Comparison of ENCODE assay signal across 8 cellular contexts in genomic region chr4:173334085-173334890, GRCh38. TPM values are rescaled to one million over a fixed set of nuclear protein-coding genes. Genes with fewer than 3 reads are reported as not detected.
DNase-seq lines count a peak whose midpoint lies in the region; ATAC-seq, FAIRE-seq and TF ChIP-seq lines count a peak whose summit lies in the region.

TSS of gene HMGB2 (minus strand) at chr4:173334358. CDS start at chr4:173333649, 709 bp downstream.

- H3K4me3 Mint-ChIP-seq in astrocyte (ENCODE audit: unreplicated experiment) = peak within 1 kb of the TSS; percentile 94

- H2AFZ ChIP-seq in astrocyte (ENCODE audit: low read depth, low read length) = peak within 1 kb of the TSS; percentile 86

- peak within 1 kb of the TSS; percentile 98 for H3K9ac ChIP-seq in astrocyte (ENCODE audit: low read length)

- peak; percentile 99 for DNase-seq in NCI-H2029 (lab: John Stamatoyannopoulos, UW)
- DNase-seq in T-helper 22 cell (ENCODE audit: low read depth) = peak; percentile 99
- DNase-seq in astrocyte (ENCODE audit: low read depth) = peak; percentile 99
- DNase-seq in right cardiac atrium = peak; percentile 100
- peak; percentile 100 for DNase-seq in pulmonary artery endothelial cell (ENCODE audit: low read depth, low spot score)
- peak; percentile 100 for DNase-seq in uterus

- no peaks in the 10 kb centered on the region for H3K27me3 Mint-ChIP-seq in astrocyte (ENCODE audit: low read depth, unreplicated experiment)

- ATAC-seq in GM18505 (IDR thresholded peaks at IDR 0.05; ENCODE audit: unreplicated experiment) = peak; percentile 91
- peak; percentile 92 for ATAC-seq in HG02973 (IDR thresholded peaks at IDR 0.05; ENCODE audit: unreplicated experiment)
- peak; percentile 99 for ATAC-seq in right cardiac atrium

- no peaks in the 10 kb centered on the region for H3K9me3 Mint-ChIP-seq in astrocyte (ENCODE audit: unreplicated experiment)

- H4K20me1 ChIP-seq in astrocyte (ENCODE audit: insufficient read depth, low read length) = peaks cover 14% of the 10 kb centered on the region

- H3K36me3 ChIP-seq in astrocyte (ENCODE audit: insufficient read depth, low read length) (peaks cover 3% of the 10 kb centered on the region), uterus (no peaks in the 10 kb centered on the region)

- no peaks in the 10 kb centered on the region for H3K36me3 Mint-ChIP-seq in astrocyte (ENCODE audit: low read depth, unreplicated experiment)

- WGBS in right cardiac atrium = under 1% methylated on average over 61 of the region's 61 CpGs

- H3K4me1 ChIP-seq in astrocyte (ENCODE audit: insufficient read depth, low read length) = peaks cover 9% of the 10 kb centered on the region
- no peaks in the 10 kb centered on the region for H3K4me1 ChIP-seq in right cardiac atrium (ENCODE audit: control insufficient read depth, insufficient read depth, low read length)
- peaks cover 5 to 14% of the 10 kb centered on the region in 2 donors for H3K4me1 ChIP-seq in uterus

- TF ChIP-seq POLR2A in GM18505 (IDR thresholded peaks at IDR 0.05; ENCODE audit: borderline replicate concordance, extremely low read depth, insufficient read depth, insufficient read length) (peak; percentile 99), uterus (IDR thresholded peaks at IDR 0.05) (peak; percentile 95 to 98)

- H3K79me2 ChIP-seq in astrocyte (ENCODE audit: insufficient read depth, low read length) = peaks cover 41% of the 10 kb centered on the region

- H3K27ac ChIP-seq in astrocyte (ENCODE audit: low read depth, low read length) (peak within 1 kb of the TSS; percentile 98), right cardiac atrium (ENCODE audit: low read length) (peak within 1 kb of the TSS; percentile 100), uterus (peak within 1 kb of the TSS; percentile 99 to 100)

- H3K9me3 ChIP-seq in astrocyte (ENCODE audit: insufficient read depth, low read depth, low read length) (no peaks in the 10 kb centered on the region), right cardiac atrium (ENCODE audit: control insufficient read depth, low read length) (no peaks in the 10 kb centered on the region), uterus (no peaks in the 10 kb centered on the region)

- H3K27me3 ChIP-seq in astrocyte (ENCODE audit: insufficient read depth, low read length) (no peaks in the 10 kb centered on the region), right cardiac atrium (ENCODE audit: control insufficient read depth, insufficient read depth) (no peaks in the 10 kb centered on the region), uterus (no peaks in the 10 kb centered on the region)

- H3K4me1 Mint-ChIP-seq in astrocyte (ENCODE audit: low read depth, unreplicated experiment) = peaks cover 4% of the 10 kb centered on the region

- intact Hi-C loops in right cardiac atrium (cut with DNase I) = loop anchor here in 3 of 4 donors (5.0 kb wide), 1 partner anchor 38 kb away; the partner anchor contains the start of gene SAP30 (in 3 of the 3)
- intact Hi-C loops in uterus (cut with DNase I; ENCODE audit: low total_unique reads) = loop anchor here (5.0 kb wide), 1 partner anchor 33 kb away; no protein-coding TSS in a partner anchor

- peak within 1 kb of the TSS; percentile 92 for H3K4me2 ChIP-seq in astrocyte (ENCODE audit: low read length)

- TF ChIP-seq CTCF in astrocyte (IDR thresholded peaks at IDR 0.05; ENCODE audit: insufficient read depth, low read depth, low read length) = no peak
- TF ChIP-seq CTCF in uterus (IDR thresholded peaks at IDR 0.05) = no peak

- H3K4me3 ChIP-seq in astrocyte (ENCODE audit: insufficient read depth, low read depth, low read length) (peak within 1 kb of the TSS; percentile 92), right cardiac atrium (ENCODE audit: low read length) (peak within 1 kb of the TSS; percentile 91), uterus (peak within 1 kb of the TSS; percentile 90 to 100)

- peak; percentile 85 for FAIRE-seq in astrocyte (lab: Jason Lieb, UNC)

- peak within 1 kb of the TSS; percentile 91 for H3K27ac Mint-ChIP-seq in astrocyte (ENCODE audit: unreplicated experiment)

RNA-seq across cellular contexts. Expression of gene HMGB2, which starts in this region (rescaled TPM):
- total RNA-seq in astrocyte = 12.3 and 18.3 TPM in 2 replicates
- total RNA-seq in right cardiac atrium = 10 to 100 TPM; 26.3 to 53.4 (median 44.3) TPM
- polyA plus RNA-seq in right cardiac atrium = 98.3 TPM
- total RNA-seq in pulmonary artery endothelial cell = 125 and 230 TPM in 2 replicates
- 100 to 1,000 TPM in 1 of 4 donors, 10 to 100 TPM in 3; 19.4 to 194 (median 74.3) TPM for total RNA-seq in uterus

Comparison
In these comparisons a context has a peak if more than half of its experiments do, and no peak if none do; other contexts are left out.
1. Peak in every context shown above with its lines: DNase-seq, ATAC-seq, H3K4me3 ChIP-seq and H3K27ac ChIP-seq.